Comparison of ENCODE assay signal across 1 cellular context in the genomic region with DNA sequence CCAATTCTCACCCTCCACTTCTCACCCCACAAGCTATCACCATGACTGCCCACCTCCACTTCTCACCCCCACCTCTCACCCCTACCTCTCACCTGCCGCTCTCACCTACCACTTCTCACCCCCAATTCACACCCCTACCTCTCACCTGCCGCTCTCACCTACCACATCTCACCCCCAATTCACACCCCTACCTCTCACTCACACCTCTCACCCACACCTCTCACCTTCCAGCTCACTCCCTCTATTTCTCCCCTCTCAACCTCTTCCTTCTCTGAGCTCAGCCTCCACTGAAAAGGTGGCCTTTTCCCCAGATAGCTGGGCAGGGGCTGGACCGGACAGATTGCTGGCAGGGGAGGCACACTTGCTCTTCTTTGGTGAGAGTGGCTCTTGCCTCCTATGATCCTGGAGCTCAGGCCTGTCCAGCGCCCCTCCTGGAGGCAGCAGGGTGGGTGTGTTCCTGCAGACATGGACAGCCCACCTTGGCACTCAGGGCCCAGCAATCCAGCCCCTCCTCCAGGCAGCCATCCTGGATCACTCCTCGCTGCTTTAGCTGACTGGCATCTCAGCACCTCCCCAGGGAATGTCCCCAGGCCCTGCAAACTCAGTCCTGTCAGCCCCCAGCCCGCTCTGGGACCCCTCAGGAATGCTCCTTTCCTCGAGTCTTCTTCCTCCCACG.
TF ChIP-seq lines count a peak whose summit lies in the region.

No MANE protein-coding gene starts in this region.

TF ChIP-seq in K562, 482 proteins besides CTCF, POLR2A, EP300 and RAD21:
- peak; percentile 58 for TF ChIP-seq ZFP36 (IDR thresholded peaks at IDR 0.05; ENCODE audit: low read depth, low read length, partially characterized antibody)
